ENCODE assay signal across 19 cellular contexts in the genomic region with DNA sequence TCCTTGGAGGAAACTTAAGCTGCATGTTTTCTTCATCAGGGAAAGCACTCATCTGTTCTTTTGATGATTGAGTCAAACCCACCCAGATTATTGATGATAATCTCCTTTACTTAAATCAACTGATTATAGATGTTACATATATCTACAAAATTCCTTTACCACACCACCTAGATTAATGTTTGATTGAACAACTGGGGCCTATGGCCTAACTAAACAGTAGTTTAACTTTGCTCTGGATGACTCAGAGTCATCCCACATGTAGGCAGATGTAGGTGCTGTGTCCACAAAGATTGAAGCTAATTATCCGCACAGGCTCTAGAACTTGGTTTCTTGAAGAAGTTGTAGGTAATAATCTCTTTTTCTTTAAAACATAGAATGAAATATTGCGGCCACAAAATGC. TPM values are rescaled to one million over a fixed set of nuclear protein-coding genes. Genes with fewer than 3 reads are reported as not detected.
DNase-seq lines count a peak whose midpoint lies in the region; ATAC-seq and TF ChIP-seq lines count a peak whose summit lies in the region.
"Had no signal": no experiment of that assay in that cellular context is flagged by ENCODE, and none has a peak within 500 bp of the region (broad histone marks: within the 10 kb centered on the region; RNA-seq: fewer than 3 reads in every experiment).

No MANE protein-coding gene starts in this region.

- no peak overlapping the region for H3K9ac ChIP-seq in mammary epithelial cell (ENCODE audit: insufficient read depth, low read length)
- H3K9ac ChIP-seq in GM23248 = no peak overlapping the region

- CTCF ChIA-PET in mammary epithelial cell (lab: Charles Lee; ENCODE audit: low non-redundant PET) = interaction anchor here (0.6 kb wide), 1 partner anchor 33 kb away, joined by 8 read pairs; no protein-coding TSS in a partner anchor

- H3K27me3 ChIP-seq in mammary epithelial cell (ENCODE audit: insufficient read depth, low read length) (no peaks in the 10 kb centered on the region), GM23248 (replicated peaks; ENCODE audit: insufficient read depth) (no peaks in the 10 kb centered on the region), vagina (no peaks in the 10 kb centered on the region)
- H3K27me3 ChIP-seq: Peyer's patch had no signal

- ATAC-seq in GM19463 (IDR thresholded peaks at IDR 0.05; ENCODE audit: unreplicated experiment) = no peak

- no peaks in the 10 kb centered on the region for H3K9me3 ChIP-seq in mammary epithelial cell (replicated peaks; ENCODE audit: insufficient read depth, low read length)
- H3K9me3 ChIP-seq in GM23248 (ENCODE audit: low read depth) = no peaks in the 10 kb centered on the region
- no peaks in the 10 kb centered on the region for H3K9me3 ChIP-seq in vagina
- H3K9me3 ChIP-seq: left ventricle myocardium inferior, Peyer's patch had no signal

- no peaks in the 10 kb centered on the region for H3K9me2 ChIP-seq in GM23248 (ENCODE audit: insufficient read depth)

- intact Hi-C loops in mammary epithelial cell (cut with micrococcal nuclease) (loop anchor here (5.0 kb wide), 1 partner anchor 45 kb away; no protein-coding TSS in a partner anchor), vagina (cut with DNase I) (no loop called here)

- dilution Hi-C loops in mammary epithelial cell (cut with HindIII; ENCODE audit: low sequenced_read_pairs) = no loop called here

- H3K4me3 Mint-ChIP-seq in type B pancreatic cell = no peak overlapping the region

- no peaks in the 10 kb centered on the region for H4K20me1 ChIP-seq in mammary epithelial cell (ENCODE audit: insufficient read depth, low read length)
- H4K20me1 ChIP-seq in GM23248 (ENCODE audit: insufficient read depth) = no peaks in the 10 kb centered on the region

- H3K36me3 Mint-ChIP-seq in type B pancreatic cell = no peaks in the 10 kb centered on the region

- H3K4me2 ChIP-seq in mammary epithelial cell (ENCODE audit: insufficient read depth, low read depth, low read length) (no peak overlapping the region), GM23248 (ENCODE audit: unreplicated experiment) (no peak overlapping the region)

- TF ChIP-seq POLR2A in vagina (IDR thresholded peaks at IDR 0.05) = no peak

- no TSS peak for BruUV-seq in mammary epithelial cell (replicated peaks; lab: Mats Ljungman, UMichigan)

- DNase-seq in HuH-7 (ENCODE audit: low spot score) (peak; percentile 9), mammary epithelial cell (peak; percentile 58), kidney glomerular epithelial cell (lab: John Stamatoyannopoulos, UW) (peak; percentile 40), type B pancreatic cell (ENCODE audit: extremely low spot score, unreplicated experiment) (no peak), GM23248 (no peak), vagina (ENCODE audit: extremely low spot score in 2 of 2) (no peak)
- DNase-seq: activated CD4-positive, alpha-beta T cell treated with anti-CD3 and anti-CD28 coated beads for 48 hours; activated CD8-positive, alpha-beta memory T cell treated with anti-CD3 and anti-CD28 coated beads, Interleukin-2, amount 50 U/mL, for 4 hours; activated gamma-delta T cell; amniotic stem cell; DMS153; left ventricle myocardium inferior; NCI-H1417 treated with DMSO at 0.1 percent for 48 hours; NCI-H2171 treated with DMSO at 0.1 percent for 48 hours; NCI-H774; stimulated activated CD4-positive, alpha-beta T cell treated with anti-CD3 and anti-CD28 coated beads, Interleukin-2, amount 100 ng/mL, for 48 hours had no signal

- no peaks in the 10 kb centered on the region for H3K27me3 Mint-ChIP-seq in type B pancreatic cell

- H3K36me3 ChIP-seq in mammary epithelial cell (ENCODE audit: insufficient read depth, low read length) = no peaks in the 10 kb centered on the region
- H3K36me3 ChIP-seq in GM23248 (ENCODE audit: low read depth) = no peaks in the 10 kb centered on the region
- no peaks in the 10 kb centered on the region for H3K36me3 ChIP-seq in vagina
- H3K36me3 ChIP-seq: left ventricle myocardium inferior, Peyer's patch had no signal

- 90% methylated on average over 2 of the region's 2 CpGs for WGBS in mammary epithelial cell (ENCODE audit: low coverage, missing lambda C conversion rate)
- WGBS in GM23248 (ENCODE audit: low coverage in 1 of 2, low lambda C conversion rate in 2 of 2, missing lambda C conversion rate in 2 of 2), 2 experiments = 60 to 61% methylated on average over 2 of the region's 2 CpGs

- H3K79me2 ChIP-seq in mammary epithelial cell (ENCODE audit: insufficient read depth, low read length) = no peaks in the 10 kb centered on the region
- H3K79me2 ChIP-seq in GM23248 (ENCODE audit: insufficient read depth) = no peaks in the 10 kb centered on the region

- in situ Hi-C loops in mammary epithelial cell (cut with MboI; ENCODE audit: low sequenced_read_pairs in 2 of 2) = no loop called here
- in situ Hi-C loops in GM23248 (cut with MboI) = no loop called here

- H3K4me1 ChIP-seq in mammary epithelial cell (ENCODE audit: insufficient read depth, low read length) (peaks cover 58% of the 10 kb centered on the region), GM23248 (ENCODE audit: insufficient read depth) (peaks cover 6% of the 10 kb centered on the region), vagina (no peaks in the 10 kb centered on the region)
- H3K4me1 ChIP-seq: left ventricle myocardium inferior had no signal

- no peaks in the 10 kb centered on the region for H3K4me1 Mint-ChIP-seq in type B pancreatic cell (ENCODE audit: unreplicated experiment)

- H2AFZ ChIP-seq in mammary epithelial cell (ENCODE audit: low read depth, low read length) (no peak overlapping the region), GM23248 (no peak overlapping the region)

- H3K27ac Mint-ChIP-seq in type B pancreatic cell = peak overlapping the region; percentile 60

- H3K27ac ChIP-seq in mammary epithelial cell (ENCODE audit: insufficient read depth, low read depth, low read length) (peak overlapping the region; percentile 47), GM23248 (no peak overlapping the region), vagina (no peak overlapping the region)
- H3K27ac ChIP-seq: left ventricle myocardium inferior had no signal

- H3F3A ChIP-seq in GM23248 (ENCODE audit: insufficient read depth) = no peaks in the 10 kb centered on the region

- H3K9me3 Mint-ChIP-seq in type B pancreatic cell = peaks cover 5% of the 10 kb centered on the region

- H3K4me3 ChIP-seq in mammary epithelial cell (replicated peaks in 1 of 3; ENCODE audit: insufficient read depth in 1 of 3, low read depth in 2 of 3, low read length in 3 of 3) (no peak overlapping the region), GM23248 (no peak overlapping the region), vagina (no peak overlapping the region)
- H3K4me3 ChIP-seq: left ventricle myocardium inferior, Peyer's patch had no signal

- TF ChIP-seq CTCF in mammary epithelial cell (conservative IDR thresholded peaks at IDR 0.05 in 1 of 2, IDR thresholded peaks at IDR 0.05 in 1 of 2; ENCODE audit: extremely low read depth in 1 of 2, insufficient read depth in 1 of 2, low read depth in 1 of 2, low read length in 2 of 2) (no peak), type B pancreatic cell (conservative IDR thresholded peaks at IDR 0.05) (no peak), vagina (IDR thresholded peaks at IDR 0.05) (no peak)

RNA-seq across cellular contexts. Expression of a gene that starts 42.2 kb away (rescaled TPM):
- total RNA-seq in mammary epithelial cell (10 to 100 TPM in 1 of 2 donors, 1 to 10 TPM in 1; 1.8 to 24.2 TPM), type B pancreatic cell (ENCODE audit: low replicate concordance) (31.7 and 56.8 TPM in 2 replicates), vagina (2.7 TPM)
- polyA plus RNA-seq in mammary epithelial cell (4.7 TPM), GM23248 (2016; fragmentation: Nextera tagmentation; extraction: Ambion mirVana) (0.40 and 0.77 TPM in 2 replicates)
- polyA minus RNA-seq in mammary epithelial cell = 2.9 TPM
- total RNA-seq in GM23248 (2014; rRNA removed; shearing (Covaris generic)) = 1.3 TPM in 1 of 2 replicates, not detected in the other
- polyA plus RNA-seq: BJ had no signal

Comparison
In these comparisons a context has a peak if more than half of its experiments do, and no peak if none do; other contexts are left out.
1. DNase-seq: peak in HuH-7 (single experiment), mammary epithelial cell (single experiment) and kidney glomerular epithelial cell (single experiment); none in type B pancreatic cell (single experiment), GM23248 (single experiment) and vagina (0 of 2).